In the genomic region with DNA sequence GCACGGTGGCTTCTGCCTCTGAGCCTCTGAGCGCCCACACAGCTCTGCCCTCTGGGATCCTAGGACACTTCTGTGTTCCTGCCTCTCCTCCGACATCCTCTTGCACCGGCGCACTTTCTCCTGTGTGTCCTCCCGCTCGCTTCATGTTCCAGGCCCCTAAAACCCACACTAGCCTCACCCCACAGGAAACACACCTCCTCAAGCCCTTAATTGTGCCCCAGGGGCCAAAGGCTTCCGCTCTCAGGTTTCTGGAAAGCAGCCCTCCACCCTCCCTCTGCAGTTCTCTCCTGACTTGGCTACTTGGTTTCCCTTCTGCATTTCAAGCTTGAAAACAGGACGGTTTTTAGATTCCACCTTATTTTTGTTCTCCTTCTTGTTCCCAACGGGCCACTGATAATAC, we compare ENCODE assay signal across 1 cellular context.
TF ChIP-seq lines count a peak whose summit lies in the region.

No MANE protein-coding gene starts in this region.

TF ChIP-seq in GM23338, 12 proteins besides CTCF, POLR2A, EP300 and RAD21 (continued from another document):
- TF ChIP-seq ZNF462 (CRISPR knock-in tag; IDR thresholded peaks at IDR 0.05): no peak
- TF ChIP-seq ZNF331 (CRISPR knock-in tag; IDR thresholded peaks at IDR 0.05; ENCODE audit: low read depth): no peak
